In genomic region chr16:30395992-30396560, GRCh38 we compare ENCODE assay signal across 8 cellular contexts. TPM values are rescaled to one million over a fixed set of nuclear protein-coding genes. Genes with fewer than 3 reads are reported as not detected.
DNase-seq lines count a peak whose midpoint lies in the region; ATAC-seq and TF ChIP-seq lines count a peak whose summit lies in the region.

No MANE protein-coding gene starts in this region.

- no peaks in the 10 kb centered on the region for H3K27me3 ChIP-seq in BLaER1 treated with 17β-estradiol and CSF1 and Interleukin-3, amounts not matched to agents 10 nM and 100 nM
- no peaks in the 10 kb centered on the region for H3K27me3 ChIP-seq in adrenal gland
- H3K27me3 ChIP-seq in lower lobe of right lung (ENCODE audit: low read depth): no peaks in the 10 kb centered on the region
- no peaks in the 10 kb centered on the region for H3K27me3 ChIP-seq in uterus

- intact Hi-C loops in adrenal gland (cut with DNase I) (no loop called here), lower lobe of right lung (cut with DNase I) (no loop called here), uterus (cut with DNase I; ENCODE audit: low total_unique reads) (no loop called here)

- H3K4me2 ChIP-seq in BLaER1 treated with 17β-estradiol and CSF1 and Interleukin-3, amounts not matched to agents 10 nM and 100 nM: peak overlapping the region; percentile 81 to 99 (median 95)

- no peaks in the 10 kb centered on the region for H3K9me3 ChIP-seq in BLaER1 treated with 17β-estradiol and CSF1 and Interleukin-3, amounts not matched to agents 10 nM and 100 nM (replicated peaks in 1 of 11)
- no peaks in the 10 kb centered on the region for H3K9me3 ChIP-seq in adrenal gland (replicated peaks in 1 of 3)
- H3K9me3 ChIP-seq in lower lobe of right lung: no peaks in the 10 kb centered on the region
- H3K9me3 ChIP-seq in uterus: no peaks in the 10 kb centered on the region

- 11 to 14% (median 13%) methylated on average over 13 of the region's 13 CpGs for WGBS in adrenal gland, 4 donors

- peak overlapping the region; percentile 83 to 99 (median 95) for H3K4me3 ChIP-seq in BLaER1 treated with 17β-estradiol and CSF1 and Interleukin-3, amounts not matched to agents 10 nM and 100 nM
- H3K4me3 ChIP-seq in adrenal gland (peak overlapping the region in 3 of 4 donors; percentile 38 to 100 (median 71)), lower lobe of right lung (peak overlapping the region; percentile 91), uterus (peak overlapping the region; percentile 60 to 62)

- peaks cover 36 to 64% (median 57%) of the 10 kb centered on the region in 10 experiments for H3K4me1 ChIP-seq in BLaER1 treated with 17β-estradiol and CSF1 and Interleukin-3, amounts not matched to agents 10 nM and 100 nM
- H3K4me1 ChIP-seq in adrenal gland (replicated peaks in 1 of 2) (peaks cover 13 to 30% of the 10 kb centered on the region in 2 donors), lower lobe of right lung (peaks cover 43% of the 10 kb centered on the region), uterus (peaks cover 0 to 9% of the 10 kb centered on the region in 2 donors)

- TF ChIP-seq POLR2A in adrenal gland (IDR thresholded peaks at IDR 0.05): no peak
- TF ChIP-seq POLR2A in uterus (IDR thresholded peaks at IDR 0.05): no peak

- peaks cover 13 to 27% (median 18%) of the 10 kb centered on the region in 11 experiments for H3K36me3 ChIP-seq in BLaER1 treated with 17β-estradiol and CSF1 and Interleukin-3, amounts not matched to agents 10 nM and 100 nM
- peaks cover 0 to 17% of the 10 kb centered on the region in 2 donors for H3K36me3 ChIP-seq in adrenal gland (replicated peaks in 1 of 2)
- peaks cover 18% of the 10 kb centered on the region for H3K36me3 ChIP-seq in lower lobe of right lung
- no peaks in the 10 kb centered on the region for H3K36me3 ChIP-seq in uterus

- ATAC-seq in HG03565 (IDR thresholded peaks at IDR 0.05; ENCODE audit: unreplicated experiment): peak; percentile 10
- ATAC-seq in lower lobe of right lung: no peak
- no peak for ATAC-seq in GM21619 (IDR thresholded peaks at IDR 0.05; ENCODE audit: unreplicated experiment)
- ATAC-seq in HG02884 (IDR thresholded peaks at IDR 0.05; ENCODE audit: unreplicated experiment): no peak

- TF ChIP-seq CTCF in adrenal gland (IDR thresholded peaks at IDR 0.05): no peak
- TF ChIP-seq CTCF in lower lobe of right lung (IDR thresholded peaks at IDR 0.05): no peak
- no peak for TF ChIP-seq CTCF in uterus (IDR thresholded peaks at IDR 0.05)

- peaks cover 0 to 21% (median 0%) of the 10 kb centered on the region in 11 experiments; a peak in 3 of 22 replicates for H4K20me1 ChIP-seq in BLaER1 treated with 17β-estradiol and CSF1 and Interleukin-3, amounts not matched to agents 10 nM and 100 nM

- peak overlapping the region; percentile 80 to 93 (median 88) for H3K9ac ChIP-seq in BLaER1 treated with 17β-estradiol and CSF1 and Interleukin-3, amounts not matched to agents 10 nM and 100 nM

- H3K27ac ChIP-seq in BLaER1 treated with 17β-estradiol and CSF1 and Interleukin-3, amounts not matched to agents 10 nM and 100 nM: peak overlapping the region; percentile 34 to 90 (median 86); a peak in 21 of 22 replicates
- H3K27ac ChIP-seq in adrenal gland (peak overlapping the region in 4 of 5 donors; percentile 75 to 91 (median 82)), lower lobe of right lung (peak overlapping the region; percentile 80), uterus (peak overlapping the region; percentile 61 to 70)

- no peak for DNase-seq in adrenal gland
- DNase-seq in lower lobe of right lung: no peak
- no peak for DNase-seq in uterus
- DNase-seq in HT-29 (ENCODE audit: low spot score): no peak

RNA-seq across cellular contexts. Expression of gene ZNF48, which starts 0.9 kb away (rescaled TPM):
- total RNA-seq in adrenal gland: 10 to 100 TPM in 3 of 8 donors, 1 to 10 TPM in 5; 7.3 to 23.8 (median 9.0) TPM
- polyA plus RNA-seq in adrenal gland: 1 to 10 TPM; 2.6 to 5.6 (median 4.2) TPM
- total RNA-seq in lower lobe of right lung: 6.2 TPM
- total RNA-seq in uterus: 10 to 100 TPM in 3 of 4 donors, 1 to 10 TPM in 1; 2.6 to 21.0 (median 12.7) TPM
- total RNA-seq in HT-29 (2014; rRNA removed; shearing (Covaris generic)): 19.0 and 20.3 TPM in 2 replicates

RNA-seq across cellular contexts. Expression of gene ZNF771, which starts 11.3 kb away (rescaled TPM):
- total RNA-seq in adrenal gland (10 to 100 TPM in 6 of 8 donors, 1 to 10 TPM in 2; 8.2 to 81.3 (median 16.4) TPM), lower lobe of right lung (3.8 TPM), uterus (10 to 100 TPM; 12.2 to 75.3 (median 25.6) TPM)
- 10 to 100 TPM in 1 of 3 donors, 1 to 10 TPM in 2; 2.8 to 12.2 (median 9.5) TPM for polyA plus RNA-seq in adrenal gland
- total RNA-seq in HT-29 (2014; rRNA removed; shearing (Covaris generic)): 12.6 and 17.7 TPM in 2 replicates

RNA-seq across cellular contexts. Expression of gene SEPTIN1, which starts 13.7 kb away (rescaled TPM):
- total RNA-seq in adrenal gland: 1 to 10 TPM in 7 of 8 donors, not detected in 1; 1.0 to 5.5 (median 2.8) TPM
- polyA plus RNA-seq in adrenal gland: 10 to 100 TPM in 1 of 3 donors, 1 to 10 TPM in 1, under 1 TPM in 1; 0.75 to 19.8 (median 9.3) TPM
- 6.0 TPM for total RNA-seq in lower lobe of right lung
- 1 to 10 TPM in 2 of 4 donors, not detected in 2; 1.0 to 5.3 TPM for total RNA-seq in uterus
- total RNA-seq in HT-29 (2014; rRNA removed; shearing (Covaris generic)): 0.16 TPM in 1 of 2 replicates, not detected in the other

RNA-seq across cellular contexts. Expression of gene MYL11, which starts 21.5 kb away (rescaled TPM):
- total RNA-seq in adrenal gland (1 to 10 TPM in 1 of 8 donors, not detected in 7; 2.9 TPM), lower lobe of right lung (not detected), uterus (1 to 10 TPM in 1 of 4 donors, not detected in 3; 1.2 TPM)
- polyA plus RNA-seq in adrenal gland: 1 to 10 TPM in 1 of 3 donors, not detected in 2; 2.7 TPM
- total RNA-seq in HT-29 (2014; rRNA removed; shearing (Covaris generic)): 1.0 TPM in 1 of 2 replicates, not detected in the other

RNA-seq across cellular contexts. Expression of gene TBC1D10B, which starts 25.8 kb away (rescaled TPM):
- total RNA-seq in adrenal gland: 10 to 100 TPM; 37.6 to 67.7 (median 45.4) TPM
- polyA plus RNA-seq in adrenal gland: 10 to 100 TPM; 33.7 to 65.4 (median 44.3) TPM
- total RNA-seq in lower lobe of right lung: 36.9 TPM
- 10 to 100 TPM; 20.7 to 50.1 (median 29.9) TPM for total RNA-seq in uterus
- 63.3 and 66.5 TPM in 2 replicates for total RNA-seq in HT-29 (2014; rRNA removed; shearing (Covaris generic))
